In the genomic region with DNA sequence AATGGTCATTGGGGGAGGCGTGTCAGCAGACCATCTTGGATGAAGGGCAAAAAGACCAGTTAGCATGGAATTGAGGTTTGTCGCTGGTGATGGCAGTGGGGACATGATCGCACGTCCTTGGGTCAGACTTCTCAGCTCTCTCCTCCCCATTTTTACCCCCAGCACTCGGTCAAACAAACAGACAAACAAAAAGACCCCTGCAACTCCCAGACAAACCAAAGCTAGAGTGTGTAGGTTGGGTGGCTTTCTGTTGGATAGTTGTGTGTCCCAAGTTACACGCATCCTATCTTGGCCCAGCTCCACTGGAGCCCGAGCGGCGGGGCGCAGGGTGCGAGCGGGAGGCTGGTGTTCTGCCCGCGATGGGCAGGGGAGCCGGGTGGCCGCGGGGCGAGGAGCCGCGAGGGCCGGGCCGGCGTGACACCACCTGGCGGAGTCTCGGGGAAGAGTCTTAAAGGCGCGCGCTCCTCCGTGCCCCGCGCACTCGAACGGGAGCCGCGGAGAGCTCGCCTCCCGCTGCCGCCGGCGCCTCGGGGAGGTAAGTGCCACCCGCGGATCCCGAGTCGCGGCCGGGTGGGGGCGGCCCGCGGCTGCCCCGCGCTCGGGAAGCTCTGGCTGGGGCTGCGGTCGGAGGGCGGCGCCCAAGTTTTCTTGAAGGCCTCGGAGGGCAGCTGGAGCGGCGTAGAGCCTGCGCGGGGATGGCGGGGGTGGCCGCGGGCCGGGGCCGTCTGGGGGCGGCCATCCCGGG, we compare ENCODE assay signal across 8 cellular contexts. TPM values are rescaled to one million over a fixed set of nuclear protein-coding genes. Genes with fewer than 3 reads are reported as not detected.
DNase-seq lines count a peak whose midpoint lies in the region; ATAC-seq, FAIRE-seq and TF ChIP-seq lines count a peak whose summit lies in the region.

No MANE protein-coding gene starts in this region.

- peaks cover 29% of the 10 kb centered on the region for H3K27me3 Mint-ChIP-seq in activated naive CD8-positive, alpha-beta T cell
- H3K27me3 Mint-ChIP-seq in stimulated activated naive B cell treated with anti-CD40 and anti-IgM and Interleukin-4, amounts not matched to agents 10 μg/mL and 1 μg/mL and 100 μg/mL, for 72 hours = peaks cover 42 to 67% of the 10 kb centered on the region in 2 donors

- H3K4me2 ChIP-seq in HepG2 (ENCODE audit: low read depth, low read length) (no peak overlapping the region), OCI-LY7 (ENCODE audit: low read length) (no peak overlapping the region)

- H3K4me3 ChIP-seq in right lobe of liver (peak overlapping the region; percentile 16 to 43 (median 25)), HepG2 (replicated peaks in 1 of 3; ENCODE audit: insufficient read depth in 1 of 3, low read depth in 2 of 3, low read length in 3 of 3) (no peak overlapping the region), OCI-LY7 (ENCODE audit: low read depth, low read length, poor library complexity, severe bottlenecking) (no peak overlapping the region)

- in situ Hi-C loops in HepG2 (cut with HindIII; ENCODE audit: extremely low pct_ligation_motif_present, low pct_unique_long_range_greater_than_20kb) = no loop called here

- no peak overlapping the region for H3K9ac ChIP-seq in HepG2 (ENCODE audit: insufficient read depth, low read depth, low read length)

- no peak overlapping the region for H3K27ac ChIP-seq in right lobe of liver
- H3K27ac ChIP-seq in HepG2 (ENCODE audit: extremely low read length, insufficient read depth, low read length) = no peak overlapping the region
- H3K27ac ChIP-seq in OCI-LY7 (ENCODE audit: low read depth, low read length, poor library complexity, severe bottlenecking) = no peak overlapping the region

- H3K4me3 Mint-ChIP-seq in activated naive CD8-positive, alpha-beta T cell = peak overlapping the region; percentile 78
- H3K4me3 Mint-ChIP-seq in stimulated activated naive B cell treated with anti-CD40 and anti-IgM and Interleukin-4, amounts not matched to agents 10 μg/mL and 1 μg/mL and 100 μg/mL, for 72 hours = peak overlapping the region; percentile 71 to 72

- WGBS in right lobe of liver (ENCODE audit: insufficient coverage, low coverage, low lambda C conversion rate, missing lambda C conversion rate) = 13% methylated on average over 5 of the region's 69 CpGs
- 18% methylated on average over 10 of the region's 69 CpGs for WGBS in HepG2 (ENCODE audit: low lambda C conversion rate)

- H3K36me3 ChIP-seq in right lobe of liver = no peaks in the 10 kb centered on the region
- no peaks in the 10 kb centered on the region for H3K36me3 ChIP-seq in HepG2 (replicated peaks in 1 of 2; ENCODE audit: control insufficient read depth in 1 of 2, insufficient read depth in 2 of 2, low read length in 2 of 2)
- no peaks in the 10 kb centered on the region for H3K36me3 ChIP-seq in OCI-LY7 (ENCODE audit: insufficient read depth, low read length)

- H4K20me1 ChIP-seq in HepG2 (ENCODE audit: insufficient read depth, low read length) (no peaks in the 10 kb centered on the region), OCI-LY7 (ENCODE audit: insufficient read depth, low read length) (no peaks in the 10 kb centered on the region)

- peaks cover 0 to 26% (median 7%) of the 10 kb centered on the region in 4 donors for H3K4me1 ChIP-seq in right lobe of liver
- H3K4me1 ChIP-seq in HepG2 (ENCODE audit: insufficient read depth, low read length) = no peaks in the 10 kb centered on the region
- H3K4me1 ChIP-seq in OCI-LY7 (ENCODE audit: insufficient read depth, low read length, poor library complexity, severe bottlenecking) = peaks cover 4% of the 10 kb centered on the region

- no peak for FAIRE-seq in HepG2 (lab: Jason Lieb, UNC)

- no peaks in the 10 kb centered on the region for H3K9me3 Mint-ChIP-seq in activated naive CD8-positive, alpha-beta T cell (ENCODE audit: low read depth)
- no peaks in the 10 kb centered on the region for H3K9me3 Mint-ChIP-seq in stimulated activated naive B cell treated with anti-CD40 and anti-IgM and Interleukin-4, amounts not matched to agents 10 μg/mL and 1 μg/mL and 100 μg/mL, for 72 hours

- H2AFZ ChIP-seq in HepG2 (ENCODE audit: low read length) (no peak overlapping the region), OCI-LY7 (ENCODE audit: low read length) (no peak overlapping the region)

- peaks cover 8% of the 10 kb centered on the region for H3K36me3 Mint-ChIP-seq in activated naive CD8-positive, alpha-beta T cell
- peaks cover 2 to 6% of the 10 kb centered on the region in 2 donors for H3K36me3 Mint-ChIP-seq in stimulated activated naive B cell treated with anti-CD40 and anti-IgM and Interleukin-4, amounts not matched to agents 10 μg/mL and 1 μg/mL and 100 μg/mL, for 72 hours

- peaks cover 0 to 15% of the 10 kb centered on the region in 2 donors for H3K27me3 ChIP-seq in right lobe of liver
- H3K27me3 ChIP-seq in HepG2 (ENCODE audit: control insufficient read depth in 1 of 2, insufficient read depth in 2 of 2, low read length in 2 of 2) = peaks cover 11 to 44% of the 10 kb centered on the region in 2 experiments; a peak in 4 of 5 replicates

- intact Hi-C loops in right lobe of liver (cut with DNase I) = no loop called here
- intact Hi-C loops in HepG2 (cut with micrococcal nuclease; ENCODE audit: unreplicated experiment) = no loop called here
- intact Hi-C loops in OCI-LY7 (cut with micrococcal nuclease; ENCODE audit: unreplicated experiment) = no loop called here

- DNase-seq in right lobe of liver (no peak), HepG2 (ENCODE audit: low spot score) (no peak), islet precursor cell (peak; percentile 80), NCI-H187 (lab: John Stamatoyannopoulos, UW) (no peak), OCI-LY7 (ENCODE audit: low spot score) (no peak)
- DNase-seq in stimulated activated naive B cell treated with anti-CD40 and anti-IgM and Interleukin-4, amounts not matched to agents 10 μg/mL and 1 μg/mL and 100 μg/mL, for 72 hours = no peak

- BruUV-seq in HepG2 (replicated peaks; lab: Mats Ljungman, UMichigan) (no TSS peak), OCI-LY7 (replicated peaks; lab: Mats Ljungman, UMichigan) (no TSS peak)

- ATAC-seq in right lobe of liver (peak in 3 of 4 donors; percentile 16 to 33 (median 32)), HepG2 (no peak), GM21367 (IDR thresholded peaks at IDR 0.05; ENCODE audit: unreplicated experiment) (no peak)
- ATAC-seq in stimulated activated naive B cell treated with anti-CD40 and anti-IgM and Interleukin-4, amounts not matched to agents 10 μg/mL and 1 μg/mL and 100 μg/mL, for 72 hours (replicated peaks) = peak; percentile 64 to 72

- TF ChIP-seq CTCF in right lobe of liver (IDR thresholded peaks at IDR 0.05) = no peak
- TF ChIP-seq CTCF in HepG2 (CRISPR knock-in tag; IDR thresholded peaks at IDR 0.05) = no peak
- no peak for TF ChIP-seq CTCF in OCI-LY7 (conservative IDR thresholded peaks at IDR 0.05; ENCODE audit: low read length)

- TF ChIP-seq POLR2A in right lobe of liver (IDR thresholded peaks at IDR 0.05) (no peak), HepG2 (IDR thresholded peaks at IDR 0.05; ENCODE audit: insufficient read depth in 1 of 2, low read depth in 2 of 2, low read length in 2 of 2) (no peak)

- peaks cover 8% of the 10 kb centered on the region for H3K4me1 Mint-ChIP-seq in activated naive CD8-positive, alpha-beta T cell (ENCODE audit: low read depth)
- H3K4me1 Mint-ChIP-seq in stimulated activated naive B cell treated with anti-CD40 and anti-IgM and Interleukin-4, amounts not matched to agents 10 μg/mL and 1 μg/mL and 100 μg/mL, for 72 hours = peaks cover 18 to 37% of the 10 kb centered on the region in 2 donors

- CTCF ChIA-PET in HepG2 (lab: Yijun Ruan, JAX; ENCODE audit: low intra/inter-chr PET ratio, low total read pairs) (no interaction called here), OCI-LY7 (lab: Charles Lee; ENCODE audit: unreplicated experiment) (no interaction called here)

- TF ChIP-seq RAD21 in HepG2 (CRISPR knock-in tag; IDR thresholded peaks at IDR 0.05) = no peak

- TF ChIP-seq EP300 in HepG2 (IDR thresholded peaks at IDR 0.05; ENCODE audit: low read depth in 2 of 2, low read length in 2 of 2) = no peak
- TF ChIP-seq EP300 in HepG2 (CRISPR knock-in tag; IDR thresholded peaks at IDR 0.05; ENCODE audit: borderline replicate concordance) = no peak

- no peak overlapping the region for H3K27ac Mint-ChIP-seq in activated naive CD8-positive, alpha-beta T cell
- H3K27ac Mint-ChIP-seq in stimulated activated naive B cell treated with anti-CD40 and anti-IgM and Interleukin-4, amounts not matched to agents 10 μg/mL and 1 μg/mL and 100 μg/mL, for 72 hours = peak overlapping the region; percentile 86

- no peaks in the 10 kb centered on the region for H3K79me2 ChIP-seq in HepG2 (ENCODE audit: insufficient read depth, low read length)
- H3K79me2 ChIP-seq in OCI-LY7 (ENCODE audit: insufficient read depth, low read depth, low read length) = no peaks in the 10 kb centered on the region

- H3K9me3 ChIP-seq in right lobe of liver (no peaks in the 10 kb centered on the region), HepG2 (ENCODE audit: low read length) (no peaks in the 10 kb centered on the region), OCI-LY7 (ENCODE audit: low read length) (no peaks in the 10 kb centered on the region)

- POLR2A ChIA-PET in HepG2 (lab: Yijun Ruan, JAX) = no interaction called here
- POLR2A ChIA-PET in OCI-LY7 (lab: Charles Lee) = no interaction called here

- no peaks in the 10 kb centered on the region for H3K9me2 ChIP-seq in OCI-LY7 (ENCODE audit: insufficient read depth, low read length)

RNA-seq across cellular contexts. Expression of gene NTN1, which starts 18.5 kb away (rescaled TPM):
- total RNA-seq in right lobe of liver (10 to 100 TPM in 2 of 6 experiments, 1 to 10 TPM in 4; 3.5 to 12.5 (median 8.5) TPM), HepG2 (2016; rRNA removed; fragmentation: Illumina TruSeq; extraction: Trizol) (0.04 TPM in 1 of 2 replicates, not detected in the other), OCI-LY7 (2022) (not detected in 2 replicates)
- total RNA-seq in HepG2 (2016; cell fraction: cytosol; rRNA removed; fragmentation: Illumina TruSeq; extraction: Trizol; ENCODE audit: low read depth) = not detected in 2 replicates
- 0.04 TPM in 1 of 2 replicates, not detected in the other for total RNA-seq in HepG2 (2016; cell fraction: insoluble cytoplasmic fraction; rRNA removed; fragmentation: Illumina TruSeq; extraction: Trizol)
- total RNA-seq in HepG2 (2016; cell fraction: membrane; rRNA removed; fragmentation: Illumina TruSeq; extraction: Trizol) = not detected in 2 replicates
- total RNA-seq in HepG2 (2016; cell fraction: nucleus; rRNA removed; fragmentation: Illumina TruSeq; extraction: Trizol) = 0.09 TPM in 2 replicates
- 0.03 and 0.05 TPM in 2 replicates for polyA plus RNA-seq in HepG2 (2011; rRNA removed)
- polyA plus RNA-seq in HepG2 (2011; cell fraction: cytosol; rRNA removed) = 0.01 and 0.04 TPM in 2 replicates
- polyA plus RNA-seq in HepG2 (2011; cell fraction: nucleus; rRNA removed) = 0.11 and 0.12 TPM in 2 replicates
- 0.04 and 0.13 TPM in 2 replicates for polyA plus RNA-seq in HepG2 (2012)
- not detected in 2 replicates for polyA plus RNA-seq in HepG2 (2016; cell fraction: cytosol; fragmentation: Illumina TruSeq; extraction: Trizol; ENCODE audit: low read depth)
- not detected in 2 replicates for polyA plus RNA-seq in HepG2 (2016; cell fraction: insoluble cytoplasmic fraction; fragmentation: Illumina TruSeq; extraction: Trizol; ENCODE audit: low read depth)
- 0.02 TPM in 1 of 2 replicates, not detected in the other for polyA plus RNA-seq in HepG2 (2016; cell fraction: membrane; fragmentation: Illumina TruSeq; extraction: Trizol; ENCODE audit: low read depth)
- polyA plus RNA-seq in HepG2 (2016; cell fraction: nucleus; fragmentation: Illumina TruSeq; extraction: Trizol; ENCODE audit: insufficient read depth, low read depth) = not detected in 2 replicates
- polyA minus RNA-seq in HepG2 (2011; rRNA and poly(A)+ RNA removed; ENCODE audit: low replicate concordance) = 0.10 TPM in 1 of 2 replicates, not detected in the other
- polyA minus RNA-seq in HepG2 (2011; cell fraction: cytosol; rRNA and poly(A)+ RNA removed) = not detected in 2 replicates
- 0.12 and 0.13 TPM in 2 replicates for polyA minus RNA-seq in HepG2 (2011; cell fraction: nucleus; rRNA and poly(A)+ RNA removed)
- total RNA-seq in OCI-LY7 (2014; rRNA removed; shearing (Covaris generic)) = 0.05 TPM in 1 of 2 replicates, not detected in the other

RNA-seq across cellular contexts. Expression of gene PIK3R5, which starts 37.3 kb away (rescaled TPM):
- total RNA-seq in right lobe of liver (1 to 10 TPM; 3.7 to 6.5 (median 5.0) TPM), HepG2 (2016; rRNA removed; fragmentation: Illumina TruSeq; extraction: Trizol) (not detected in 2 replicates), OCI-LY7 (2022) (0.68 and 1.5 TPM in 2 replicates)
- total RNA-seq in HepG2 (2016; cell fraction: cytosol; rRNA removed; fragmentation: Illumina TruSeq; extraction: Trizol; ENCODE audit: low read depth) = not detected in 2 replicates
- not detected in 2 replicates for total RNA-seq in HepG2 (2016; cell fraction: insoluble cytoplasmic fraction; rRNA removed; fragmentation: Illumina TruSeq; extraction: Trizol)
- total RNA-seq in HepG2 (2016; cell fraction: membrane; rRNA removed; fragmentation: Illumina TruSeq; extraction: Trizol) = not detected in 2 replicates
- total RNA-seq in HepG2 (2016; cell fraction: nucleus; rRNA removed; fragmentation: Illumina TruSeq; extraction: Trizol) = not detected in 2 replicates
- not detected in 2 replicates for polyA plus RNA-seq in HepG2 (2011; rRNA removed)
- polyA plus RNA-seq in HepG2 (2011; cell fraction: cytosol; rRNA removed) = not detected in 2 replicates
- polyA plus RNA-seq in HepG2 (2011; cell fraction: nucleus; rRNA removed) = 0.09 TPM in 1 of 2 replicates, not detected in the other
- not detected in 2 replicates for polyA plus RNA-seq in HepG2 (2012)
- polyA plus RNA-seq in HepG2 (2016; cell fraction: cytosol; fragmentation: Illumina TruSeq; extraction: Trizol; ENCODE audit: low read depth) = not detected in 2 replicates
- polyA plus RNA-seq in HepG2 (2016; cell fraction: insoluble cytoplasmic fraction; fragmentation: Illumina TruSeq; extraction: Trizol; ENCODE audit: low read depth) = not detected in 2 replicates
- not detected in 2 replicates for polyA plus RNA-seq in HepG2 (2016; cell fraction: membrane; fragmentation: Illumina TruSeq; extraction: Trizol; ENCODE audit: low read depth)
- not detected in 2 replicates for polyA plus RNA-seq in HepG2 (2016; cell fraction: nucleus; fragmentation: Illumina TruSeq; extraction: Trizol; ENCODE audit: insufficient read depth, low read depth)
- 0.19 TPM in 1 of 2 replicates, not detected in the other for polyA minus RNA-seq in HepG2 (2011; rRNA and poly(A)+ RNA removed; ENCODE audit: low replicate concordance)
- not detected in 2 replicates for polyA minus RNA-seq in HepG2 (2011; cell fraction: cytosol; rRNA and poly(A)+ RNA removed)
- polyA minus RNA-seq in HepG2 (2011; cell fraction: nucleus; rRNA and poly(A)+ RNA removed) = not detected in 2 replicates
- 0.76 and 1.2 TPM in 2 replicates for total RNA-seq in OCI-LY7 (2014; rRNA removed; shearing (Covaris generic))

Comparison
In these comparisons a context has a peak if more than half of its experiments do, and no peak if none do; other contexts are left out.
1. ATAC-seq: peak in right lobe of liver (3 of 4) and stimulated activated naive B cell treated with anti-CD40 and anti-IgM and Interleukin-4, amounts not matched to agents 10 μg/mL and 1 μg/mL and 100 μg/mL, for 72 hours (2 of 2); none in HepG2 (single experiment) and GM21367 (single experiment).
2. H3K4me3 ChIP-seq: peak in right lobe of liver (3 of 3); none in HepG2 (0 of 3) and OCI-LY7 (single experiment).